ENCODE assay signal across 3 cellular contexts in genomic region chr13:61111529-61111928, GRCh38.
TF ChIP-seq lines count a peak whose summit lies in the region.

No MANE protein-coding gene starts in this region.

TF ChIP-seq in SK-N-SH, 30 proteins besides CTCF, POLR2A, EP300 and RAD21:
- TF ChIP-seq PBX3 (IDR thresholded peaks at IDR 0.05): no peak
- no peak for TF ChIP-seq REST (IDR thresholded peaks at IDR 0.05; ENCODE audit: low read depth, low read length)
- TF ChIP-seq USF2 (IDR thresholded peaks at IDR 0.05; ENCODE audit: borderline replicate concordance, low read depth, low read length): no peak
- no peak for TF ChIP-seq TEAD4 (IDR thresholded peaks at IDR 0.05; ENCODE audit: borderline replicate concordance, insufficient read depth)
- TF ChIP-seq NRF1 (IDR thresholded peaks at IDR 0.05; ENCODE audit: low read depth, low read length): no peak

TF ChIP-seq in SK-N-SH treated with all-trans-retinoic acid at 6 μM for 48 hours, 23 proteins besides CTCF, POLR2A, EP300 and RAD21:
- no peak for TF ChIP-seq CSDC2 (CRISPR knock-in tag; IDR thresholded peaks at IDR 0.05)
- no peak for TF ChIP-seq ZFP30 (CRISPR knock-in tag; IDR thresholded peaks at IDR 0.05)
- no peak for TF ChIP-seq POU6F1 (CRISPR knock-in tag; IDR thresholded peaks at IDR 0.05; ENCODE audit: borderline replicate concordance, low read depth)
- no peak for TF ChIP-seq TOX (CRISPR knock-in tag; IDR thresholded peaks at IDR 0.05; ENCODE audit: borderline replicate concordance)
- TF ChIP-seq CREB5 (CRISPR knock-in tag; IDR thresholded peaks at IDR 0.05; ENCODE audit: low read depth): no peak
- TF ChIP-seq ISL1 (CRISPR knock-in tag; IDR thresholded peaks at IDR 0.05): no peak
- TF ChIP-seq SNAI2 (CRISPR knock-in tag; IDR thresholded peaks at IDR 0.05): no peak
- TF ChIP-seq TSHZ2 (CRISPR knock-in tag; IDR thresholded peaks at IDR 0.05): no peak
- TF ChIP-seq RARB (CRISPR knock-in tag; IDR thresholded peaks at IDR 0.05): no peak
- TF ChIP-seq CSRNP3 (CRISPR knock-in tag; IDR thresholded peaks at IDR 0.05): no peak
- no peak for TF ChIP-seq ZNF565 (CRISPR knock-in tag; conservative IDR thresholded peaks at IDR 0.05; ENCODE audit: low read depth)
- TF ChIP-seq TCF4 (CRISPR knock-in tag; IDR thresholded peaks at IDR 0.05; ENCODE audit: borderline replicate concordance): no peak
- no peak for TF ChIP-seq OSR1 (CRISPR knock-in tag; IDR thresholded peaks at IDR 0.05)
- no peak for TF ChIP-seq ZNF8 (CRISPR knock-in tag; IDR thresholded peaks at IDR 0.05)
- TF ChIP-seq GLIS3 (CRISPR knock-in tag; IDR thresholded peaks at IDR 0.05): no peak
- TF ChIP-seq ESRRG (CRISPR knock-in tag; IDR thresholded peaks at IDR 0.05): no peak
- no peak for TF ChIP-seq PATZ1 (CRISPR knock-in tag; IDR thresholded peaks at IDR 0.05; ENCODE audit: borderline replicate concordance)
- no peak for TF ChIP-seq ZC3H10 (CRISPR knock-in tag; IDR thresholded peaks at IDR 0.05)
- TF ChIP-seq ARNTL (CRISPR knock-in tag; IDR thresholded peaks at IDR 0.05; ENCODE audit: borderline replicate concordance, low read depth): no peak
TF ChIP-seq in SK-N-SH treated with all-trans-retinoic acid at 6 μM for 48 hours: peak in this region for 0.

TF ChIP-seq in H1, 55 proteins besides CTCF, POLR2A, EP300 and RAD21:
- TF ChIP-seq JUN (IDR thresholded peaks at IDR 0.05; ENCODE audit: low read depth, low read length) (no peak), SUZ12 (IDR thresholded peaks at IDR 0.05; ENCODE audit: low read length) (no peak)
